In genomic region chr9:133647148-133647547, GRCh38 we compare ENCODE assay signal across 38 cellular contexts. TPM values are rescaled to one million over a fixed set of nuclear protein-coding genes. Genes with fewer than 3 reads are reported as not detected.
"Had no signal": no experiment of that assay in that cellular context is flagged by ENCODE, and none has a peak within 500 bp of the region (broad histone marks: within the 10 kb centered on the region; RNA-seq: fewer than 3 reads in every experiment).

No MANE protein-coding gene starts in this region.

- H3K4me3 ChIP-seq: gastrocnemius medialis, hepatocyte, psoas muscle, sigmoid colon, stomach, thyroid gland had no signal

- H3K27me3 ChIP-seq: brain microvascular endothelial cell, hepatocyte, thyroid gland had no signal

- H3K4me1 ChIP-seq: gastrocnemius medialis, parathyroid adenoma, psoas muscle, sigmoid colon, stomach, thyroid gland had no signal

- FAIRE-seq: astrocyte, small intestine had no signal

- ATAC-seq: effector memory CD8-positive, alpha-beta T cell; gastrocnemius medialis; left cardiac atrium; psoas muscle; stimulated activated memory B cell treated with anti-CD40 and anti-IgM and Interleukin-4, amounts not matched to agents 10 μg/mL and 1 μg/mL and 100 μg/mL, for 72 hours; T-helper 17 cell; WTC11 had no signal

- H3K9ac ChIP-seq: parathyroid adenoma had no signal

- H3K27ac ChIP-seq: brain microvascular endothelial cell, gastrocnemius medialis, hepatocyte, parathyroid adenoma, psoas muscle, sigmoid colon, stomach, thyroid gland had no signal

- DNase-seq: activated CD4-positive, alpha-beta memory T cell treated with anti-CD3 and anti-CD28 coated beads, Interleukin-2, amount 10 ng/mL, durations not matched to agents 7 days and 5 days; activated CD4-positive, alpha-beta T cell treated with anti-CD3 and anti-CD28 coated beads for 1 hour; activated CD4-positive, alpha-beta T cell treated with anti-CD3 and anti-CD28 coated beads, Interleukin-2, amount 10 ng/mL, durations not matched to agents 7 days and 5 days; activated CD8-positive, alpha-beta memory T cell treated with anti-CD3 and anti-CD28 coated beads, Interleukin-2, amount 50 U/mL, for 48 hours; activated gamma-delta T cell; activated naive CD4-positive, alpha-beta T cell treated with anti-CD3 and anti-CD28 coated beads, Interleukin-2, amount 10 ng/mL, durations not matched to agents 7 days and 5 days; activated naive CD8-positive, alpha-beta T cell treated with anti-CD3 and anti-CD28 coated beads, Interleukin-2, amount 10 ng/mL, durations not matched to agents 7 days and 5 days; activated T-cell treated with anti-CD3 and anti-CD28 coated beads, Interleukin-2, amount 50 U/mL, for 24 hours; amniotic stem cell; brain microvascular endothelial cell; cortex of kidney; effector memory CD8-positive, alpha-beta T cell; erythroblast; gastrocnemius medialis; glutamatergic neuron; islet precursor cell; left cardiac atrium; mammary epithelial cell; naive B cell; occipital lobe; psoas muscle; sigmoid colon; small intestine; stimulated activated CD4-positive, alpha-beta T cell treated with anti-CD3 and anti-CD28 coated beads, Interleukin-1b, Interleukin-23, amount 100 ng/mL, for 48 hours; stimulated activated CD4-positive, alpha-beta T cell treated with anti-CD3 and anti-CD28 coated beads, Interleukin-4, amount 100 ng/mL, for 4 hours; stimulated activated CD8-positive, alpha-beta memory T cell treated with anti-CD3 and anti-CD28 coated beads, Interleukin-4, amount 100 ng/mL, for 48 hours; stomach; T-helper 17 cell; T1000; thyroid gland had no signal

- H2AFZ ChIP-seq: hepatocyte, parathyroid adenoma had no signal

- H3K9me3 ChIP-seq: gastrocnemius medialis, psoas muscle, sigmoid colon, stomach, thyroid gland had no signal

- H3K4me2 ChIP-seq: hepatocyte had no signal

- H3K79me2 ChIP-seq: hepatocyte, parathyroid adenoma had no signal

- H3K36me3 ChIP-seq: brain microvascular endothelial cell, gastrocnemius medialis, sigmoid colon, stomach, thyroid gland had no signal

RNA-seq across cellular contexts. Expression of gene DBH, which starts 11.0 kb away (rescaled TPM):
- total RNA-seq: activated CD4-positive, alpha-beta memory T cell treated with anti-CD3 and anti-CD28 coated beads, Interleukin-2, amount 10 ng/mL, durations not matched to agents 7 days and 5 days; activated CD4-positive, alpha-beta T cell treated with anti-CD3 and anti-CD28 coated beads, Interleukin-2, amount 10 ng/mL, durations not matched to agents 7 days and 5 days; activated naive CD8-positive, alpha-beta T cell treated with anti-CD3 and anti-CD28 coated beads, Interleukin-2, amount 10 ng/mL, durations not matched to agents 7 days and 5 days; astrocyte; chondrocyte; gastrocnemius medialis; hepatocyte; left cardiac atrium; mammary epithelial cell; mesothelial cell of epicardium; occipital lobe; sigmoid colon had no signal
- polyA plus RNA-seq: mammary epithelial cell, neural cell had no signal

RNA-seq across cellular contexts. Expression of gene FAM163B, which starts 38.0 kb away (rescaled TPM):
- total RNA-seq: activated CD4-positive, alpha-beta memory T cell treated with anti-CD3 and anti-CD28 coated beads, Interleukin-2, amount 10 ng/mL, durations not matched to agents 7 days and 5 days; activated CD4-positive, alpha-beta T cell treated with anti-CD3 and anti-CD28 coated beads, Interleukin-2, amount 10 ng/mL, durations not matched to agents 7 days and 5 days; activated naive CD8-positive, alpha-beta T cell treated with anti-CD3 and anti-CD28 coated beads, Interleukin-2, amount 10 ng/mL, durations not matched to agents 7 days and 5 days; astrocyte; chondrocyte; gastrocnemius medialis; mammary epithelial cell; psoas muscle; stomach; T-helper 17 cell; thyroid gland had no signal
- polyA plus RNA-seq: mammary epithelial cell, psoas muscle, stomach had no signal
